Comparison of ENCODE assay signal across 8 cellular contexts in genomic region chr3:142768338-142768737, GRCh38.
"Had no signal": no experiment of that assay in that cellular context is flagged by ENCODE, and none has a peak within 500 bp of the region (broad histone marks: within the 10 kb centered on the region; RNA-seq: fewer than 3 reads in every experiment).

No MANE protein-coding gene starts in this region.

- H3K4me1 Mint-ChIP-seq: IgD-negative memory B cell had no signal

- H3K4me3 Mint-ChIP-seq: IgD-negative memory B cell had no signal

- H3K27ac ChIP-seq: HL-60, KMS-11 had no signal

- H3K27ac Mint-ChIP-seq: IgD-negative memory B cell had no signal

- ATAC-seq: HepG2 had no signal

- H3K9ac ChIP-seq: KMS-11 had no signal

- FAIRE-seq: HepG2, HTR-8/SVneo had no signal

- DNase-seq: IMR-90, KBM-7, KG1 had no signal
